Comparison of ENCODE assay signal across 2 cellular contexts in genomic region chr10:69838853-69839252, GRCh38.
TF ChIP-seq lines count a peak whose summit lies in the region.

No MANE protein-coding gene starts in this region.

TF ChIP-seq in GM23338, 12 proteins besides CTCF, POLR2A, EP300 and RAD21:
- TF ChIP-seq, protein P1, sequence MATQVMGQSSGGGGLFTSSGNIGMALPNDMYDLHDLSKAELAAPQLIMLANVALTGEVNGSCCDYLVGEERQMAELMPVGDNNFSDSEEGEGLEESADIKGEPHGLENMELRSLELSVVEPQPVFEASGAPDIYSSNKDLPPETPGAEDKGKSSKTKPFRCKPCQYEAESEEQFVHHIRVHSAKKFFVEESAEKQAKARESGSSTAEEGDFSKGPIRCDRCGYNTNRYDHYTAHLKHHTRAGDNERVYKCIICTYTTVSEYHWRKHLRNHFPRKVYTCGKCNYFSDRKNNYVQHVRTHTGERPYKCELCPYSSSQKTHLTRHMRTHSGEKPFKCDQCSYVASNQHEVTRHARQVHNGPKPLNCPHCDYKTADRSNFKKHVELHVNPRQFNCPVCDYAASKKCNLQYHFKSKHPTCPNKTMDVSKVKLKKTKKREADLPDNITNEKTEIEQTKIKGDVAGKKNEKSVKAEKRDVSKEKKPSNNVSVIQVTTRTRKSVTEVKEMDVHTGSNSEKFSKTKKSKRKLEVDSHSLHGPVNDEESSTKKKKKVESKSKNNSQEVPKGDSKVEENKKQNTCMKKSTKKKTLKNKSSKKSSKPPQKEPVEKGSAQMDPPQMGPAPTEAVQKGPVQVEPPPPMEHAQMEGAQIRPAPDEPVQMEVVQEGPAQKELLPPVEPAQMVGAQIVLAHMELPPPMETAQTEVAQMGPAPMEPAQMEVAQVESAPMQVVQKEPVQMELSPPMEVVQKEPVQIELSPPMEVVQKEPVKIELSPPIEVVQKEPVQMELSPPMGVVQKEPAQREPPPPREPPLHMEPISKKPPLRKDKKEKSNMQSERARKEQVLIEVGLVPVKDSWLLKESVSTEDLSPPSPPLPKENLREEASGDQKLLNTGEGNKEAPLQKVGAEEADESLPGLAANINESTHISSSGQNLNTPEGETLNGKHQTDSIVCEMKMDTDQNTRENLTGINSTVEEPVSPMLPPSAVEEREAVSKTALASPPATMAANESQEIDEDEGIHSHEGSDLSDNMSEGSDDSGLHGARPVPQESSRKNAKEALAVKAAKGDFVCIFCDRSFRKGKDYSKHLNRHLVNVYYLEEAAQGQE (IDR thresholded peaks at IDR 0.05; ENCODE audit: unreplicated experiment), result no peak
- no peak for TF ChIP-seq NANOG (IDR thresholded peaks at IDR 0.05; ENCODE audit: borderline replicate concordance)
- no peak for TF ChIP-seq POLR2AphosphoS5 (IDR thresholded peaks at IDR 0.05; ENCODE audit: low read depth)
- no peak for TF ChIP-seq EZH2 (IDR thresholded peaks at IDR 0.05; ENCODE audit: low read depth, unreplicated experiment)
- no peak for TF ChIP-seq ZNF114 (CRISPR knock-in tag; IDR thresholded peaks at IDR 0.05)
- TF ChIP-seq EZH2phosphoT487 (IDR thresholded peaks at IDR 0.05; ENCODE audit: unreplicated experiment), result no peak
- TF ChIP-seq JUNB (IDR thresholded peaks at IDR 0.05; ENCODE audit: unreplicated experiment), result no peak
- no peak for TF ChIP-seq ZNF331 (CRISPR knock-in tag; IDR thresholded peaks at IDR 0.05; ENCODE audit: low read depth)
- no peak for TF ChIP-seq STAT1 (IDR thresholded peaks at IDR 0.05; ENCODE audit: unreplicated experiment)

TF ChIP-seq in endothelial cell of umbilical vein, 7 proteins besides CTCF, POLR2A, EP300 and RAD21:
- TF ChIP-seq MYC (IDR thresholded peaks at IDR 0.05; ENCODE audit: low read depth, low read length) (no peak), FOS (IDR thresholded peaks at IDR 0.05; ENCODE audit: borderline replicate concordance, insufficient read depth, low read length) (peak; percentile 45), GATA2 (IDR thresholded peaks at IDR 0.05; ENCODE audit: insufficient read depth, insufficient read length, low read depth, low read length) (no peak), EZH2 (IDR thresholded peaks at IDR 0.05; ENCODE audit: borderline replicate concordance, low read depth, low read length, severe bottlenecking) (no peak), JUN (IDR thresholded peaks at IDR 0.05; ENCODE audit: borderline replicate concordance, insufficient read depth, insufficient read length, low read depth) (no peak), POLR2AphosphoS5 (IDR thresholded peaks at IDR 0.05; ENCODE audit: insufficient read depth, low read depth, low read length) (peak; percentile 56)
- TF ChIP-seq, protein P2, sequence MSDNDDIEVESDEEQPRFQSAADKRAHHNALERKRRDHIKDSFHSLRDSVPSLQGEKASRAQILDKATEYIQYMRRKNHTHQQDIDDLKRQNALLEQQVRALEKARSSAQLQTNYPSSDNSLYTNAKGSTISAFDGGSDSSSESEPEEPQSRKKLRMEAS (IDR thresholded peaks at IDR 0.05; ENCODE audit: insufficient read depth, insufficient read length), result peak; percentile 85
